24 cellular contexts compared by ENCODE assay signal in genomic region chr6:7546832-7547714, GRCh38. TPM values are rescaled to one million over a fixed set of nuclear protein-coding genes. Genes with fewer than 3 reads are reported as not detected.
DNase-seq lines count a peak whose midpoint lies in the region; FAIRE-seq and TF ChIP-seq lines count a peak whose summit lies in the region.
"Had no signal": no experiment of that assay in that cellular context is flagged by ENCODE, and none has a peak within 500 bp of the region (broad histone marks: within the 10 kb centered on the region; RNA-seq: fewer than 3 reads in every experiment).

No MANE protein-coding gene starts in this region.

- H3K4me3 Mint-ChIP-seq in Calu3 (ENCODE audit: low read depth, unreplicated experiment) (no peak overlapping the region), progenitor cell of endocrine pancreas (ENCODE audit: low read depth) (peak overlapping the region; percentile 2)
- H3K4me3 Mint-ChIP-seq: activated naive CD8-positive, alpha-beta T cell treated with anti-CD3 and anti-CD28 coated beads for 36 hours; CD4-positive, alpha-beta T cell; memory B cell; neural crest cell; stimulated activated effector memory CD8-positive, alpha-beta T cell treated with anti-CD3 and anti-CD28 coated beads, Interleukin-12 subunit alpha, Interleukin-12 subunit beta, amount 100 ng/mL, for 72 hours had no signal

- H3K27ac ChIP-seq in RWPE1 (peak overlapping the region; percentile 69), esophagus muscularis mucosa (replicated peaks in 1 of 4) (no peak overlapping the region)
- H3K27ac ChIP-seq in effector memory CD4-positive, alpha-beta T cell (ENCODE audit: insufficient read depth, low read length, poor library complexity, severe bottlenecking), result no peak overlapping the region
- H3K27ac ChIP-seq: brain microvascular endothelial cell, HL-60, KMS-11, SK-N-MC, tibial artery had no signal

- WGBS in esophagus muscularis mucosa, result 87% methylated on average over 9 of the region's 9 CpGs

- intact Hi-C loops in Calu3 (cut with micrococcal nuclease; ENCODE audit: unreplicated experiment), result loop anchor here (5.0 kb wide), 1 partner anchor 45 kb away; the partner anchor contains the start of gene SNRNP48
- intact Hi-C loops in esophagus muscularis mucosa (cut with DNase I), result no loop called here

- H3K27me3 ChIP-seq in esophagus muscularis mucosa, result peaks cover 0 to 69% (median 11%) of the 10 kb centered on the region in 4 donors
- peaks cover 28% of the 10 kb centered on the region for H3K27me3 ChIP-seq in effector memory CD4-positive, alpha-beta T cell (replicated peaks; ENCODE audit: control insufficient read depth, insufficient read depth, low read length, poor library complexity, severe bottlenecking)
- H3K27me3 ChIP-seq: brain microvascular endothelial cell had no signal

- peaks cover 3 to 12% (median 11%) of the 10 kb centered on the region in 4 donors for H3K4me1 ChIP-seq in esophagus muscularis mucosa
- peaks cover 10% of the 10 kb centered on the region for H3K4me1 ChIP-seq in effector memory CD4-positive, alpha-beta T cell (ENCODE audit: control insufficient read depth, insufficient read depth, low read length, poor library complexity, severe bottlenecking)

- DNase-seq in Calu3, result peak; percentile 12
- DNase-seq in RWPE1 (ENCODE audit: low spot score), result no peak
- DNase-seq in esophagus muscularis mucosa (ENCODE audit: extremely low spot score), result peak; percentile 78
- DNase-seq in progenitor cell of endocrine pancreas (ENCODE audit: low spot score, unreplicated experiment), result no peak
- DNase-seq in NCI-H1417 treated with DMSO at 0.1 percent for 48 hours (lab: John Stamatoyannopoulos, UW), result no peak
- DNase-seq in D721Med (ENCODE audit: insufficient read length, low spot score), result no peak
- DNase-seq in effector memory CD4-positive, alpha-beta T cell, result no peak
- no peak for DNase-seq in OCI-M1 (lab: John Stamatoyannopoulos, UW)
- DNase-seq: activated naive CD8-positive, alpha-beta T cell treated with anti-CD3 and anti-CD28 coated beads for 36 hours; brain microvascular endothelial cell; CD4-positive, alpha-beta T cell; dermis blood vessel endothelial cell; head of caudate nucleus; NCI-H1105; stimulated activated CD4-positive, alpha-beta T cell treated with anti-CD3 and anti-CD28 coated beads, Interleukin-15, amount 100 ng/mL, for 24 hours; tibial artery had no signal

- H3K27ac Mint-ChIP-seq in Calu3 (ENCODE audit: unreplicated experiment) (no peak overlapping the region), progenitor cell of endocrine pancreas (peak overlapping the region; percentile 84)
- H3K27ac Mint-ChIP-seq: activated naive CD8-positive, alpha-beta T cell treated with anti-CD3 and anti-CD28 coated beads for 36 hours; CD4-positive, alpha-beta T cell; memory B cell; stimulated activated effector memory CD8-positive, alpha-beta T cell treated with anti-CD3 and anti-CD28 coated beads, Interleukin-12 subunit alpha, Interleukin-12 subunit beta, amount 100 ng/mL, for 72 hours had no signal

- peaks cover 24% of the 10 kb centered on the region for H3K36me3 Mint-ChIP-seq in Calu3 (ENCODE audit: insufficient read depth, unreplicated experiment)
- H3K36me3 Mint-ChIP-seq in progenitor cell of endocrine pancreas (ENCODE audit: insufficient read depth), result peaks cover 15% of the 10 kb centered on the region
- H3K36me3 Mint-ChIP-seq: activated naive CD8-positive, alpha-beta T cell treated with anti-CD3 and anti-CD28 coated beads for 36 hours; memory B cell; stimulated activated effector memory CD8-positive, alpha-beta T cell treated with anti-CD3 and anti-CD28 coated beads, Interleukin-12 subunit alpha, Interleukin-12 subunit beta, amount 100 ng/mL, for 72 hours had no signal

- no peak for TF ChIP-seq CTCF in Calu3 (IDR thresholded peaks at IDR 0.05; ENCODE audit: unreplicated experiment)
- no peak for TF ChIP-seq CTCF in RWPE1 (conservative IDR thresholded peaks at IDR 0.05; ENCODE audit: low read depth)
- TF ChIP-seq CTCF in esophagus muscularis mucosa (IDR thresholded peaks at IDR 0.05), result no peak
- TF ChIP-seq CTCF in progenitor cell of endocrine pancreas (IDR thresholded peaks at IDR 0.05; ENCODE audit: unreplicated experiment), result no peak
- TF ChIP-seq CTCF in D721Med (IDR thresholded peaks at IDR 0.05; ENCODE audit: insufficient read depth, missing control alignments), result no peak

- POLR2A ChIA-PET in RWPE1 (lab: Yijun Ruan, JAX; ENCODE audit: low non-redundant PET), result interaction anchor here (0.6 kb wide), 1 partner anchor 252 kb away, joined by 3 read pairs; no protein-coding TSS in a partner anchor

- no peaks in the 10 kb centered on the region for H3K27me3 Mint-ChIP-seq in Calu3 (ENCODE audit: unreplicated experiment)
- H3K27me3 Mint-ChIP-seq in progenitor cell of endocrine pancreas, result no peaks in the 10 kb centered on the region

- TF ChIP-seq POLR2A in esophagus muscularis mucosa (IDR thresholded peaks at IDR 0.05; ENCODE audit: low read depth), result no peak

- BruUV-seq in Calu3 (replicated peaks; lab: Mats Ljungman, UMichigan), result no TSS peak

- FAIRE-seq in D721Med (lab: Jason Lieb, UNC), result no peak
- FAIRE-seq: H54 had no signal

- H3K4me1 Mint-ChIP-seq in Calu3 (ENCODE audit: low read depth, unreplicated experiment), result peaks cover 36% of the 10 kb centered on the region
- peaks cover 54% of the 10 kb centered on the region for H3K4me1 Mint-ChIP-seq in progenitor cell of endocrine pancreas (ENCODE audit: low read depth)
- H3K4me1 Mint-ChIP-seq: activated naive CD8-positive, alpha-beta T cell treated with anti-CD3 and anti-CD28 coated beads for 36 hours; stimulated activated effector memory CD8-positive, alpha-beta T cell treated with anti-CD3 and anti-CD28 coated beads, Interleukin-12 subunit alpha, Interleukin-12 subunit beta, amount 100 ng/mL, for 72 hours had no signal

- no peaks in the 10 kb centered on the region for H3K9me3 ChIP-seq in esophagus muscularis mucosa
- H3K9me3 ChIP-seq in effector memory CD4-positive, alpha-beta T cell (ENCODE audit: control insufficient read depth, low read length), result no peaks in the 10 kb centered on the region
- H3K9me3 ChIP-seq: tibial artery had no signal

- H3K4me3 ChIP-seq in esophagus muscularis mucosa, result no peak overlapping the region
- no peak overlapping the region for H3K4me3 ChIP-seq in effector memory CD4-positive, alpha-beta T cell (ENCODE audit: insufficient read depth, low read depth, low read length, poor library complexity, severe bottlenecking)
- H3K4me3 ChIP-seq: SK-N-MC, tibial artery had no signal

- CTCF ChIA-PET in Calu3 (lab: Charles Lee), result no interaction called here
- CTCF ChIA-PET in RWPE1 (lab: Yijun Ruan, JAX), result interaction anchor here (1.9 kb wide), 1 partner anchor 122 kb away, joined by 6 read pairs; no protein-coding TSS in a partner anchor

- TF ChIP-seq EP300 in esophagus muscularis mucosa (IDR thresholded peaks at IDR 0.05), result no peak

- no peaks in the 10 kb centered on the region for H3K36me3 ChIP-seq in esophagus muscularis mucosa
- H3K36me3 ChIP-seq in effector memory CD4-positive, alpha-beta T cell (ENCODE audit: control insufficient read depth, insufficient read depth, low read length), result no peaks in the 10 kb centered on the region
- H3K36me3 ChIP-seq: brain microvascular endothelial cell, tibial artery had no signal

- H3K9me3 Mint-ChIP-seq in Calu3 (ENCODE audit: low read depth, unreplicated experiment) (no peaks in the 10 kb centered on the region), progenitor cell of endocrine pancreas (ENCODE audit: low read depth) (no peaks in the 10 kb centered on the region)
- H3K9me3 Mint-ChIP-seq: activated naive CD8-positive, alpha-beta T cell treated with anti-CD3 and anti-CD28 coated beads for 36 hours; CD4-positive, alpha-beta T cell; memory B cell; neural crest cell; stimulated activated effector memory CD8-positive, alpha-beta T cell treated with anti-CD3 and anti-CD28 coated beads, Interleukin-12 subunit alpha, Interleukin-12 subunit beta, amount 100 ng/mL, for 72 hours had no signal

RNA-seq across cellular contexts. Expression of gene DSP, which starts 5.6 kb away (rescaled TPM):
- total RNA-seq in Calu3 (2022) (46.4 and 57.7 TPM in 2 replicates), esophagus muscularis mucosa (1 to 10 TPM; 2.1 to 9.4 (median 5.9) TPM), progenitor cell of endocrine pancreas (365 and 366 TPM in 2 replicates)
- total RNA-seq: fibroblast of lung had no signal

RNA-seq across cellular contexts. Expression of gene SNRNP48, which starts 42.9 kb away (rescaled TPM):
- 11.7 and 16.1 TPM in 2 replicates for total RNA-seq in Calu3 (2022)
- 10 to 100 TPM in 1 of 4 donors, 1 to 10 TPM in 3; 8.9 to 17.0 (median 9.5) TPM for total RNA-seq in esophagus muscularis mucosa
- 19.2 and 20.1 TPM in 2 replicates for total RNA-seq in progenitor cell of endocrine pancreas

Comparison
In these comparisons a context has a peak if more than half of its experiments do, and no peak if none do; other contexts are left out.
1. DNase-seq: peak in Calu3 (single experiment) and esophagus muscularis mucosa (single experiment); none in RWPE1 (single experiment), progenitor cell of endocrine pancreas (single experiment), NCI-H1417 treated with DMSO at 0.1 percent for 48 hours (single experiment), D721Med (single experiment), effector memory CD4-positive, alpha-beta T cell (0 of 3) and OCI-M1 (single experiment).